In the genomic region with DNA sequence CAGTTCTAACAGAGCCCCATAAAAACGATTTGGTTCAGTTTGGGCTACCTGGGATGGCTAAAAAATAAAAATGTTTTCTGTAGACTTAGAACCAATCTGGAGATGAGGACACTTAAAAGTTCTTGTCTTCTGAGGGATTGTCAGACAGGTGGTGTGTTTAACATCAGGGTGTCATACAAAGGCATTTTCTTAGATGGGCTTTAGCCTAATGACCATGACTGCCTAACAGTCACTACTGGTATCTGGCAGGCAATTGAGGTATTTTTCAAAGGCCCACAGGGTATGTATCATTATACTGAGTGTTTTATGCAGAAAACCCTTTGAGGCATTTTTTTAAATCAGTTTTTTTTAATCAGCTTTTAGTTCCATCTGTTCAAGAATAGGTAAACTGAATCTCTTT, we compare ENCODE assay signal across 29 cellular contexts.
"Had no signal": no experiment of that assay in that cellular context is flagged by ENCODE, and none has a peak within 500 bp of the region (broad histone marks: within the 10 kb centered on the region; RNA-seq: fewer than 3 reads in every experiment).

No MANE protein-coding gene starts in this region.

- H3K27me3 ChIP-seq: neural progenitor cell, ovary, right lobe of liver, sigmoid colon, spleen, suprapubic skin, testis, tibial artery, transverse colon, upper lobe of right lung, uterus had no signal

- H3K4me1 ChIP-seq: psoas muscle, right lobe of liver, spleen, suprapubic skin, testis, tibial artery, upper lobe of right lung, uterus had no signal

- DNase-seq: natural killer cell; occipital lobe; ovary; posterior cingulate gyrus; psoas muscle; right cardiac atrium; right lobe of liver; sigmoid colon; spleen; stimulated activated CD4-positive, alpha-beta T cell treated with anti-CD3 and anti-CD28 coated beads, Interleukin-12 subunit alpha, Interleukin-12 subunit beta, amount 100 ng/mL, for 4 hours; stimulated activated CD4-positive, alpha-beta T cell treated with anti-CD3 and anti-CD28 coated beads, Interleukin-1b, Interleukin-23, amount 100 ng/mL, for 48 hours; stimulated activated CD4-positive, alpha-beta T cell treated with anti-CD3 and anti-CD28 coated beads, Interleukin-4, amount 100 ng/mL, for 1 hour; stimulated activated CD4-positive, alpha-beta T cell treated with anti-CD3 and anti-CD28 coated beads, Interleukin-4, amount 100 ng/mL, for 4 hours; stimulated activated CD8-positive, alpha-beta memory T cell treated with anti-CD3 and anti-CD28 coated beads, Interleukin-4, amount 100 ng/mL, for 48 hours; stimulated activated naive CD4-positive, alpha-beta T cell; stimulated activated naive CD8-positive, alpha-beta T cell treated with anti-CD3 and anti-CD28 coated beads, Interleukin-15, amount 100 ng/mL, for 72 hours; stimulated activated naive CD8-positive, alpha-beta T cell treated with anti-CD3 and anti-CD28 coated beads, Interleukin-15, Interleukin-2, amounts not matched to agents 100 U/mL and 50 U/mL, for 24 hours; substantia nigra; testis; tibial artery; transverse colon; upper lobe of right lung; uterus had no signal

- H3K27ac ChIP-seq: neural progenitor cell, ovary, parathyroid adenoma, psoas muscle, right lobe of liver, sigmoid colon, skin epidermis, spleen, suprapubic skin, testis, tibial artery, transverse colon, upper lobe of right lung, uterus had no signal

- H3K9me3 ChIP-seq: ovary, psoas muscle, right lobe of liver, sigmoid colon, spleen, suprapubic skin, testis, tibial artery, transverse colon, upper lobe of right lung, uterus had no signal

- H3K36me3 ChIP-seq: neural progenitor cell, ovary, right lobe of liver, sigmoid colon, spleen, suprapubic skin, tibial artery, transverse colon, upper lobe of right lung, uterus had no signal

- H2AFZ ChIP-seq: neural progenitor cell, parathyroid adenoma had no signal

- ATAC-seq: natural killer cell; psoas muscle; right cardiac atrium; right lobe of liver; stimulated activated memory B cell treated with anti-CD40 and anti-IgM and Interleukin-4, amounts not matched to agents 10 μg/mL and 1 μg/mL and 100 μg/mL, for 72 hours; stimulated activated naive CD8-positive, alpha-beta T cell treated with anti-CD3 and anti-CD28 coated beads, Interleukin-15, amount 100 ng/mL, for 72 hours; stimulated activated naive CD8-positive, alpha-beta T cell treated with anti-CD3 and anti-CD28 coated beads, Interleukin-15, Interleukin-2, amounts not matched to agents 100 U/mL and 50 U/mL, for 24 hours; upper lobe of right lung had no signal

- H3K4me2 ChIP-seq: neural progenitor cell, smooth muscle cell had no signal

- H3K4me3 ChIP-seq: neural progenitor cell, ovary, psoas muscle, right lobe of liver, sigmoid colon, skin epidermis, smooth muscle cell, spleen, suprapubic skin, testis, tibial artery, transverse colon, upper lobe of right lung, uterus had no signal

- H3K9ac ChIP-seq: neural progenitor cell, parathyroid adenoma had no signal
